Comparison of ENCODE assay signal across 8 cellular contexts in genomic region chr19:45469132-45469834, GRCh38. TPM values are rescaled to one million over a fixed set of nuclear protein-coding genes. Genes with fewer than 3 reads are reported as not detected.
DNase-seq lines count a peak whose midpoint lies in the region; ATAC-seq and TF ChIP-seq lines count a peak whose summit lies in the region.

No MANE protein-coding gene starts in this region.

- ATAC-seq in GM19438 (IDR thresholded peaks at IDR 0.05; ENCODE audit: low read depth, unreplicated experiment) (peak; percentile 60), HG03571 (IDR thresholded peaks at IDR 0.05; ENCODE audit: unreplicated experiment) (peak; percentile 45), lung (ENCODE audit: insufficient read depth, low FRiP score) (peak; percentile 92)

- peak overlapping the region; percentile 27 for H3K4me3 ChIP-seq in lung

- peak overlapping the region; percentile 88 for H3K4me3 Mint-ChIP-seq in activated CD4-positive, alpha-beta memory T cell treated with anti-CD3 and anti-CD28 coated beads, Interleukin-2, amount 10 ng/mL, durations not matched to agents 7 days and 5 days

- no peaks in the 10 kb centered on the region for H3K9me3 ChIP-seq in lung (ENCODE audit: control insufficient read depth in 2 of 2, insufficient read depth in 1 of 2, low read length in 1 of 2)

- peaks cover 0 to 6% of the 10 kb centered on the region in 2 donors for H3K4me1 ChIP-seq in lung (ENCODE audit: control insufficient read depth in 2 of 2, insufficient read depth in 2 of 2, low read length in 2 of 2)

- peaks cover 25% of the 10 kb centered on the region for H3K27me3 Mint-ChIP-seq in activated CD4-positive, alpha-beta memory T cell treated with anti-CD3 and anti-CD28 coated beads, Interleukin-2, amount 10 ng/mL, durations not matched to agents 7 days and 5 days

- H3K4me1 Mint-ChIP-seq in activated CD4-positive, alpha-beta memory T cell treated with anti-CD3 and anti-CD28 coated beads, Interleukin-2, amount 10 ng/mL, durations not matched to agents 7 days and 5 days: peaks cover 29% of the 10 kb centered on the region

- H3K36me3 ChIP-seq in lung (ENCODE audit: control insufficient read depth in 2 of 2, insufficient read depth in 2 of 2, low read length in 2 of 2): peaks cover 0 to 5% of the 10 kb centered on the region in 2 donors

- H3K27me3 ChIP-seq in lung (ENCODE audit: control insufficient read depth, insufficient read depth): no peaks in the 10 kb centered on the region

- POLR2A ChIA-PET in activated CD4-positive, alpha-beta memory T cell treated with anti-CD3 and anti-CD28 coated beads, Interleukin-2, amount 10 ng/mL, durations not matched to agents 7 days and 5 days (lab: Charles Lee): interaction anchor here (0.6 to 4.1 kb wide), 18 partner anchors 8 to 377 kb away, joined by 3 to 37 read pairs (median 6); partner anchors contain the start of genes OPA3, PPP1R37, QPCTL and VASP

- peak overlapping the region; percentile 91 for H3K27ac Mint-ChIP-seq in activated CD4-positive, alpha-beta memory T cell treated with anti-CD3 and anti-CD28 coated beads, Interleukin-2, amount 10 ng/mL, durations not matched to agents 7 days and 5 days

- DNase-seq in NCI-H82 (lab: John Stamatoyannopoulos, UW) (peak; percentile 97), ecto neural progenitor cell (ENCODE audit: low spot score) (peak; percentile 95), lung (ENCODE audit: low spot score) (peak; percentile 93)
- peak; percentile 97 for DNase-seq in activated CD4-positive, alpha-beta memory T cell treated with anti-CD3 and anti-CD28 coated beads, Interleukin-2, amount 10 ng/mL, durations not matched to agents 7 days and 5 days
- peak; percentile 87 to 94 (median 88) for DNase-seq in stimulated activated CD4-positive, alpha-beta T cell treated with anti-CD3 and anti-CD28 coated beads, TNF-alpha, amount 100 ng/mL, for 24 hours (ENCODE audit: low read depth in 3 of 3)

- no peaks in the 10 kb centered on the region for H3K36me3 Mint-ChIP-seq in activated CD4-positive, alpha-beta memory T cell treated with anti-CD3 and anti-CD28 coated beads, Interleukin-2, amount 10 ng/mL, durations not matched to agents 7 days and 5 days (ENCODE audit: low read depth)

- WGBS in lung, 2 donors: 0 to 1% methylated on average over 53 to 60 of the region's 60 CpGs

- no peak for TF ChIP-seq CTCF in C4-2B (conservative IDR thresholded peaks at IDR 0.05)
- TF ChIP-seq CTCF in lung (IDR thresholded peaks at IDR 0.05; ENCODE audit: control extremely low read depth, extremely low read depth): no peak

- H3K27ac ChIP-seq in C4-2B (peak overlapping the region; percentile 78), lung (ENCODE audit: low read depth in 1 of 2, low read length in 1 of 2) (peak overlapping the region; percentile 88 to 91)

- H3K9me3 Mint-ChIP-seq in activated CD4-positive, alpha-beta memory T cell treated with anti-CD3 and anti-CD28 coated beads, Interleukin-2, amount 10 ng/mL, durations not matched to agents 7 days and 5 days: no peaks in the 10 kb centered on the region

- CTCF ChIA-PET in activated CD4-positive, alpha-beta memory T cell treated with anti-CD3 and anti-CD28 coated beads, Interleukin-2, amount 10 ng/mL, durations not matched to agents 7 days and 5 days (lab: Charles Lee): interaction anchor here (1.0 to 4.4 kb wide), 11 partner anchors 9 to 173 kb away, joined by 3 to 77 read pairs (median 8); partner anchors contain the start of genes PPM1N and PPP1R13L

RNA-seq across cellular contexts. Expression of gene FOSB, which starts 1.5 kb away (rescaled TPM):
- total RNA-seq in activated CD4-positive, alpha-beta memory T cell treated with anti-CD3 and anti-CD28 coated beads, Interleukin-2, amount 10 ng/mL, durations not matched to agents 7 days and 5 days: 10 to 100 TPM; 15.3 to 16.1 TPM
- total RNA-seq in lung: 10 to 100 TPM in 1 of 2 donors, 1 to 10 TPM in 1; 9.9 to 24.2 TPM
- 10 to 100 TPM in 1 of 2 donors, 1 to 10 TPM in 1; 7.9 to 22.8 TPM for polyA plus RNA-seq in lung

RNA-seq across cellular contexts. Expression of gene RTN2, which starts 27.6 kb away (rescaled TPM):
- 1 to 10 TPM; 3.0 to 5.5 TPM for total RNA-seq in activated CD4-positive, alpha-beta memory T cell treated with anti-CD3 and anti-CD28 coated beads, Interleukin-2, amount 10 ng/mL, durations not matched to agents 7 days and 5 days
- total RNA-seq in lung: 10 to 100 TPM in 1 of 2 donors, 1 to 10 TPM in 1; 5.4 to 10.9 TPM
- 10 to 100 TPM in 1 of 2 donors, 1 to 10 TPM in 1; 8.3 to 10.3 TPM for polyA plus RNA-seq in lung

RNA-seq across cellular contexts. Expression of gene PPM1N, which starts 29.0 kb away (rescaled TPM):
- total RNA-seq in activated CD4-positive, alpha-beta memory T cell treated with anti-CD3 and anti-CD28 coated beads, Interleukin-2, amount 10 ng/mL, durations not matched to agents 7 days and 5 days: 1 to 10 TPM; 3.5 to 4.3 TPM
- total RNA-seq in lung: 1 to 10 TPM in 1 of 2 donors, under 1 TPM in 1; 0.37 to 2.3 TPM
- polyA plus RNA-seq in lung: 1 to 10 TPM; 1.0 to 8.1 TPM

RNA-seq across cellular contexts. Expression of gene VASP, which starts 38.0 kb away (rescaled TPM):
- total RNA-seq in activated CD4-positive, alpha-beta memory T cell treated with anti-CD3 and anti-CD28 coated beads, Interleukin-2, amount 10 ng/mL, durations not matched to agents 7 days and 5 days: 100 to 1,000 TPM; 224 to 233 TPM
- 100 to 1,000 TPM in 1 of 2 donors, 10 to 100 TPM in 1; 49.1 to 211 TPM for total RNA-seq in lung
- polyA plus RNA-seq in lung: 100 to 1,000 TPM; 129 to 237 TPM

RNA-seq across cellular contexts. Expression of gene ERCC1, which starts 45.6 kb away (rescaled TPM):
- total RNA-seq in activated CD4-positive, alpha-beta memory T cell treated with anti-CD3 and anti-CD28 coated beads, Interleukin-2, amount 10 ng/mL, durations not matched to agents 7 days and 5 days: 10 to 100 TPM; 59.8 to 60.6 TPM
- 10 to 100 TPM; 72.4 to 82.3 TPM for total RNA-seq in lung
- polyA plus RNA-seq in lung: 10 to 100 TPM; 53.2 to 54.0 TPM

Comparison
In these comparisons a context has a peak if more than half of its experiments do, and no peak if none do; other contexts are left out.
1. Peak in every context shown above with its lines: DNase-seq, ATAC-seq, H3K4me3 ChIP-seq and H3K27ac ChIP-seq.